8 cellular contexts compared by ENCODE assay signal in the genomic region with DNA sequence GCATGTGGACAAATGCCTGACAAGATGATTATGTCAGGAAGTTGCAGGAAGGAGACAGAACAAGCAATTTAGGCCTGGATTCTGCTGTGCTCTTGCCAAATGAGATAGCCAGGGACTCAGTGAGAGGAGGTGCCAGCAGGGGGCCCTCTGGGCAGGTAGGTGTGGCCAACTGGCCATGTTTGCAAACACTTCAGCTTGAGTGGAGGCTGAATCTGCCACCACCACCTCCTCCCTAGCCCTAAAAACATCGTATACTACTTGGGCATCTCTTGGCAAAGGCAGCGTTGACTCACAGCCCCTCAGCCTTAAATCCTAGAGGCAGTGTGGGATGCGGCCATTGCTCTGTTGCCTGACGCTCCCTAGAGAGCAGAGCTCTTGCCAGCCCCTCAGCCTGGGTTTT.
DNase-seq lines count a peak whose midpoint lies in the region; ATAC-seq and TF ChIP-seq lines count a peak whose summit lies in the region.

No MANE protein-coding gene starts in this region.

- TF ChIP-seq CTCF in HFF-Myc (IDR thresholded peaks at IDR 0.05; ENCODE audit: low read depth, low read length, missing control alignments): peak; percentile 56
- TF ChIP-seq CTCF in OCI-LY7 (conservative IDR thresholded peaks at IDR 0.05; ENCODE audit: low read length): peak; percentile 41
- TF ChIP-seq CTCF in heart right ventricle (IDR thresholded peaks at IDR 0.05): peak in 6 of 9 donors; percentile 26 to 39 (median 36)

- no peaks in the 10 kb centered on the region for H3K27me3 ChIP-seq in heart right ventricle

- H3K9me3 ChIP-seq in OCI-LY7 (ENCODE audit: low read length) (no peaks in the 10 kb centered on the region), heart right ventricle (no peaks in the 10 kb centered on the region)

- H3K36me3 ChIP-seq in OCI-LY7 (ENCODE audit: insufficient read depth, low read length) (no peaks in the 10 kb centered on the region), heart right ventricle (no peaks in the 10 kb centered on the region)

- DNase-seq in COLO829 (ENCODE audit: low spot score) (peak; percentile 12), HFF-Myc (ENCODE audit: extremely low read depth, low read depth) (no peak), OCI-LY7 (ENCODE audit: low spot score) (no peak), heart right ventricle (no peak), activated gamma-delta T cell treated with Interleukin-2 at 50 U/mL for 16 hours (no peak), LoVo (ENCODE audit: low spot score) (no peak)

- POLR2A ChIA-PET in OCI-LY7 (lab: Charles Lee): interaction anchor here (0.7 kb wide), 1 partner anchor 62 kb away, joined by 5 read pairs; no protein-coding TSS in a partner anchor

- peak in 7 of 8 donors; percentile 15 to 72 (median 46) for ATAC-seq in heart right ventricle
- no peak for ATAC-seq in HG03342 (IDR thresholded peaks at IDR 0.05; ENCODE audit: unreplicated experiment)
- no peak for ATAC-seq in HG03565 (IDR thresholded peaks at IDR 0.05; ENCODE audit: unreplicated experiment)

- no peak overlapping the region for H2AFZ ChIP-seq in OCI-LY7 (ENCODE audit: low read length)

- H3K9me2 ChIP-seq in OCI-LY7 (ENCODE audit: insufficient read depth, low read length): no peaks in the 10 kb centered on the region

- no peak overlapping the region for H3K27ac ChIP-seq in OCI-LY7 (ENCODE audit: low read depth, low read length, poor library complexity, severe bottlenecking)
- no peak overlapping the region for H3K27ac ChIP-seq in heart right ventricle

- no peaks in the 10 kb centered on the region for H4K20me1 ChIP-seq in OCI-LY7 (ENCODE audit: insufficient read depth, low read length)

- H3K4me2 ChIP-seq in OCI-LY7 (ENCODE audit: low read length): no peak overlapping the region

- H3K79me2 ChIP-seq in OCI-LY7 (ENCODE audit: insufficient read depth, low read depth, low read length): no peaks in the 10 kb centered on the region

- no TSS peak for BruUV-seq in OCI-LY7 (replicated peaks; lab: Mats Ljungman, UMichigan)

- intact Hi-C loops in OCI-LY7 (cut with micrococcal nuclease; ENCODE audit: unreplicated experiment): no loop called here
- intact Hi-C loops in heart right ventricle (cut with DNase I): no loop called here

- H3K4me1 ChIP-seq in OCI-LY7 (ENCODE audit: insufficient read depth, low read length, poor library complexity, severe bottlenecking): no peaks in the 10 kb centered on the region
- peaks cover 0 to 10% (median 0%) of the 10 kb centered on the region in 9 donors for H3K4me1 ChIP-seq in heart right ventricle

- WGBS in heart right ventricle, 2 donors: 64 to 76% methylated on average over 4 of the region's 4 CpGs

- CTCF ChIA-PET in OCI-LY7 (lab: Charles Lee; ENCODE audit: unreplicated experiment): no interaction called here

- H3K4me3 ChIP-seq in HFF-Myc (replicated peaks; ENCODE audit: low read depth, low read length): no peak overlapping the region
- no peak overlapping the region for H3K4me3 ChIP-seq in OCI-LY7 (ENCODE audit: low read depth, low read length, poor library complexity, severe bottlenecking)
- H3K4me3 ChIP-seq in heart right ventricle: no peak overlapping the region

Comparison
In these comparisons a context has a peak if more than half of its experiments do, and no peak if none do; other contexts are left out.
1. ATAC-seq: peak in heart right ventricle (7 of 8); none in HG03342 (single experiment) and HG03565 (single experiment).
2. Peak in every context shown above with its lines, with median percentiles within 50 percentile points of each other: CTCF ChIP-seq.